ENCODE assay signal across 1 cellular context in genomic region chr17:17972126-17972951, GRCh38.
A peak's percentile ranks its signal among the peaks of the same experiment; 100 is the strongest.
TF ChIP-seq lines count a peak whose summit lies in the region.

Gene DRC3, plus strand, starts transcription at chr17:17972862. Its CDS starts 4,737 bp downstream, at chr17:17977599.
Gene TOM1L2, minus strand, starts transcription at chr17:17972400. Its CDS starts 87 bp downstream, at chr17:17972313.

TF ChIP-seq in HepG2, 621 proteins besides CTCF, POLR2A, EP300 and RAD21 (continued from another document and continues in another):
- TF ChIP-seq CSRNP1 (CRISPR knock-in tag; IDR thresholded peaks at IDR 0.05): no peak
- no peak for TF ChIP-seq ZNF841 (CRISPR knock-in tag; IDR thresholded peaks at IDR 0.05; ENCODE audit: borderline replicate concordance)
- no peak for TF ChIP-seq ZFP37 (CRISPR knock-in tag; IDR thresholded peaks at IDR 0.05; ENCODE audit: borderline replicate concordance)
- no peak for TF ChIP-seq SNAPC4 (CRISPR knock-in tag; IDR thresholded peaks at IDR 0.05)
- peak; percentile 40; the same call in 1 of the 2 replicates for TF ChIP-seq PATZ1 (CRISPR knock-in tag; IDR thresholded peaks at IDR 0.05)
- peak; percentile 82 for TF ChIP-seq MEIS2 (CRISPR knock-in tag; IDR thresholded peaks at IDR 0.05)
- no peak for TF ChIP-seq ZNF850 (CRISPR knock-in tag; conservative IDR thresholded peaks at IDR 0.05)
- 0 out of 2 replicates have a peak, but pooled peaks have one; percentile 25 for TF ChIP-seq BRF2 (CRISPR knock-in tag; IDR thresholded peaks at IDR 0.05)
- no peak for TF ChIP-seq ZSCAN9 (CRISPR knock-in tag; IDR thresholded peaks at IDR 0.05; ENCODE audit: borderline replicate concordance)
- TF ChIP-seq MAX (IDR thresholded peaks at IDR 0.05): no peak; the same call in 1 of the 2 replicates
- TF ChIP-seq ZSCAN25 (CRISPR knock-in tag; IDR thresholded peaks at IDR 0.05): peak; percentile 28; the same call in 1 of the 2 replicates
- TF ChIP-seq POLR2AphosphoS5 (IDR thresholded peaks at IDR 0.05; ENCODE audit: low read depth, low read length): peak; percentile 67
- 0 out of 2 replicates have a peak, but pooled peaks have one; percentile 23 for TF ChIP-seq ZNF230 (CRISPR knock-in tag; IDR thresholded peaks at IDR 0.05)
- TF ChIP-seq ZNF18 (CRISPR knock-in tag; IDR thresholded peaks at IDR 0.05; ENCODE audit: insufficient replicate concordance): no peak
- no peak for TF ChIP-seq ZNF724P (CRISPR knock-in tag; IDR thresholded peaks at IDR 0.05; ENCODE audit: borderline replicate concordance)
- peak; percentile 71; the same call in 1 of the 2 replicates for TF ChIP-seq GMEB1 (CRISPR knock-in tag; IDR thresholded peaks at IDR 0.05; ENCODE audit: borderline replicate concordance)
- no peak for TF ChIP-seq ZMYM2 (CRISPR knock-in tag; IDR thresholded peaks at IDR 0.05)
- TF ChIP-seq ZNF432 (CRISPR knock-in tag; IDR thresholded peaks at IDR 0.05; ENCODE audit: borderline replicate concordance): no peak
- no peak for TF ChIP-seq ZNF512B (CRISPR knock-in tag; IDR thresholded peaks at IDR 0.05; ENCODE audit: borderline replicate concordance)
- no peak for TF ChIP-seq MTA1 (CRISPR knock-in tag; IDR thresholded peaks at IDR 0.05; ENCODE audit: borderline replicate concordance)
- no peak for TF ChIP-seq RBAK (CRISPR knock-in tag; IDR thresholded peaks at IDR 0.05)
- TF ChIP-seq ZNF703 (CRISPR knock-in tag; IDR thresholded peaks at IDR 0.05; ENCODE audit: borderline replicate concordance): 0 out of 2 replicates have a peak, but pooled peaks have one; percentile 6
- TF ChIP-seq HINFP (CRISPR knock-in tag; IDR thresholded peaks at IDR 0.05; ENCODE audit: low read depth): no peak
- peak; percentile 99 for TF ChIP-seq PBX2 (CRISPR knock-in tag; IDR thresholded peaks at IDR 0.05)
- peak; percentile 42; the same call in 1 of the 2 replicates for TF ChIP-seq NR2F6 (IDR thresholded peaks at IDR 0.05)
- no peak for TF ChIP-seq NR2F6 (CRISPR knock-in tag; IDR thresholded peaks at IDR 0.05)
- no peak for TF ChIP-seq CC2D1A (CRISPR knock-in tag; IDR thresholded peaks at IDR 0.05)
- no peak for TF ChIP-seq CHCHD3 (CRISPR knock-in tag; IDR thresholded peaks at IDR 0.05)
- TF ChIP-seq YEATS2 (CRISPR knock-in tag; IDR thresholded peaks at IDR 0.05; ENCODE audit: borderline replicate concordance): peak; percentile 34; the same call in 1 of the 2 replicates
- TF ChIP-seq NFYB (CRISPR knock-in tag; IDR thresholded peaks at IDR 0.05): peak; percentile 98
- no peak for TF ChIP-seq GPBP1L1 (CRISPR knock-in tag; IDR thresholded peaks at IDR 0.05)
- TF ChIP-seq TERF1 (CRISPR knock-in tag; IDR thresholded peaks at IDR 0.05): no peak
- peak; percentile 48; the same call in 1 of the 2 replicates for TF ChIP-seq ZNF207 (IDR thresholded peaks at IDR 0.05; ENCODE audit: borderline replicate concordance)
- TF ChIP-seq KDM4B (CRISPR knock-in tag; IDR thresholded peaks at IDR 0.05): no peak
